In the genomic region with DNA sequence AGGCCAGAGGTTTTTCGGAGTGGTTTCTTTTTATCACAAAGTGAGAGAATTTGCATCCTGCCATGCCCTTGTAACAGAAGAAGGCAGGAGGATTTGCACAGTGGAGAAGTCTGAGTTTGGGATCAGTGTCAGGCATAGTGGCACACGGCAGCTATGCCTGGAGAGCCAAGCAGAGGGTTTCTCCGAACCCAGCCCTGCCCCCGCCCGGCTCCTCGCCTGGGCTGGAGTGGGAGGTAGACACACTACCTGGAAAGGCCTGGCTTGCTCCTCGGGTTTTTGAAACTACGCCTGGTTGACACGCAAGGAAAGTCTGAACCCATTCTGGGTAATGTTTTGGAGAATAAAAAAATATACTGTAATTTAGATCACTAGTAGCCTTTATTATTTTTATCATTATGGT, we compare ENCODE assay signal across 25 cellular contexts.
"Had no signal": no experiment of that assay in that cellular context is flagged by ENCODE, and none has a peak within 500 bp of the region (broad histone marks: within the 10 kb centered on the region; RNA-seq: fewer than 3 reads in every experiment).

No MANE protein-coding gene starts in this region.

- H3K4me3 ChIP-seq: K562 had no signal

- DNase-seq: MV-4-11; NCI-H1048; NCI-H1105; NCI-H1417; NCI-H1436 treated with DMSO at 0.1 percent for 48 hours; NCI-H1694; NCI-H187 treated with DMSO at 0.1 percent for 48 hours; NCI-H2029 treated with DMSO at 0.1 percent for 48 hours; NCI-H2171 treated with DMSO at 0.1 percent for 48 hours; NCI-H345; NCI-H446 treated with DMSO at 0.1 percent for 48 hours; NCI-H510A treated with DMSO at 0.1 percent for 48 hours; NCI-H69; NCI-H774; NK-92 treated with Interleukin-12 subunit alpha and Interleukin-12 subunit beta, amount 100 ng/mL, for 24 hours; PC-3; SHP77; SK-N-SH; SW 1271; T-cell had no signal

- ATAC-seq: K562, Panc1, PC-3, T-cell had no signal

- H3K27ac ChIP-seq: HL-60, KMS-11, RWPE1 had no signal

- H3K9me3 ChIP-seq: SK-N-SH had no signal
